In the genomic region with DNA sequence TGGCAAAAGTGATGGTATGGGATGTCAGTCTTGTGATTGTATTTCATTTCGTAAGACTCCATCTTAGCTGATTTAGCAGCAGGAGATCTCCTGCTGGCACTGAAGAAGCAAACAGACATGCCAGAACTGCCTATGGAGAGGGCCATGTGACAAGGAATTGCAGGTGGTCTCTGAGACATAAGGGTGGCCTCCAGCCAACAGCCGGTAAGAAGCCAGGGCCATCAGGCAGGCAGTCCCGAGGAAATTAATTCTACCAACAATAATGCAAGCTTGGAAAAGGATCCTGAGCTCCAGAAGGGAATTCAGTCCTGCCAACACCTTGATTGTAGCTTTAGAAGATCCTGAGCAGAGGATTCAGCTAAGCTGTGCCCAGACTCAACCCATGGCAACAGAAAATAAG, we compare ENCODE assay signal across 25 cellular contexts.
"Had no signal": no experiment of that assay in that cellular context is flagged by ENCODE, and none has a peak within 500 bp of the region (broad histone marks: within the 10 kb centered on the region; RNA-seq: fewer than 3 reads in every experiment).

No MANE protein-coding gene starts in this region.

- H3K36me3 ChIP-seq: colonic mucosa, heart left ventricle, prostate gland, right lobe of liver, vagina had no signal

- H3K4me3 ChIP-seq: colonic mucosa, heart left ventricle, lung, prostate gland, right lobe of liver, vagina had no signal

- H3K36me3 Mint-ChIP-seq: activated CD4-positive, alpha-beta memory T cell treated with anti-CD3 and anti-CD28 coated beads for 36 hours; activated CD8-positive, alpha-beta memory T cell treated with anti-CD3 and anti-CD28 coated beads, Interleukin-2, amount 10 ng/mL, durations not matched to agents 7 days and 5 days; activated naive CD8-positive, alpha-beta T cell treated with anti-CD3 and anti-CD28 coated beads for 36 hours; mesothelial cell of epicardium had no signal

- DNase-seq: activated B cell treated with CpG ODN at 0.5 μM for 24 hours; activated CD4-positive, alpha-beta memory T cell treated with anti-CD3 and anti-CD28 coated beads for 36 hours; activated CD4-positive, alpha-beta T cell treated with anti-CD3 and anti-CD28 coated beads for 4 hours; activated CD8-positive, alpha-beta memory T cell treated with anti-CD3 and anti-CD28 coated beads, Interleukin-2, amount 10 ng/mL, durations not matched to agents 7 days and 5 days; activated naive CD4-positive, alpha-beta T cell; activated naive CD8-positive, alpha-beta T cell treated with anti-CD3 and anti-CD28 coated beads for 36 hours; amygdala; colonic mucosa; endodermal cell; heart left ventricle; kidney; nephron progenitor cell; right lobe of liver; small intestine; stimulated activated CD4-positive, alpha-beta T cell treated with anti-CD3 and anti-CD28 coated beads, Interleukin-4, amount 100 ng/mL, for 1 hour; stimulated activated naive CD8-positive, alpha-beta T cell treated with anti-CD3 and anti-CD28 coated beads, Interleukin-15, amount 100 ng/mL, for 72 hours; trophoblast cell had no signal

- H3K4me1 ChIP-seq: colonic mucosa, heart left ventricle, prostate gland, right lobe of liver, vagina had no signal

- H3K27me3 ChIP-seq: colonic mucosa, heart left ventricle, right lobe of liver, vagina had no signal

- H3K4me3 Mint-ChIP-seq: activated B cell treated with CpG ODN at 0.5 μM for 24 hours; activated CD4-positive, alpha-beta memory T cell treated with anti-CD3 and anti-CD28 coated beads for 36 hours; activated CD8-positive, alpha-beta memory T cell treated with anti-CD3 and anti-CD28 coated beads, Interleukin-2, amount 10 ng/mL, durations not matched to agents 7 days and 5 days; activated naive CD8-positive, alpha-beta T cell treated with anti-CD3 and anti-CD28 coated beads for 36 hours; activated T-helper 17 cell treated with anti-CD3 and anti-CD28 coated beads, Interleukin-2, amount 50 U/mL, for 72 hours; endodermal cell; mesothelial cell of epicardium; nephron progenitor cell; stimulated activated naive CD8-positive, alpha-beta T cell treated with anti-CD3 and anti-CD28 coated beads, Interleukin-15, amount 100 ng/mL, for 72 hours; T-helper 2 cell treated with Interferon-gamma antibody and Interleukin-4, amounts not matched to agents 5 μg/mL and 100 μg/mL, for 36 hours had no signal

- ATAC-seq: activated CD8-positive, alpha-beta memory T cell treated with anti-CD3 and anti-CD28 coated beads, Interleukin-2, amount 10 ng/mL, durations not matched to agents 7 days and 5 days; activated T-helper 17 cell treated with anti-CD3 and anti-CD28 coated beads, Interleukin-2, amount 50 U/mL, for 72 hours; heart left ventricle; left lobe of liver; right lobe of liver; stimulated activated naive CD8-positive, alpha-beta T cell treated with anti-CD3 and anti-CD28 coated beads, Interleukin-15, amount 100 ng/mL, for 72 hours had no signal

- H3K9me3 ChIP-seq: colonic mucosa, heart left ventricle, prostate gland, right lobe of liver, vagina had no signal

- H3K27ac ChIP-seq: colonic mucosa, epithelial cell of prostate, heart left ventricle, prostate gland, right lobe of liver, vagina had no signal

- H3K27ac Mint-ChIP-seq: activated B cell treated with CpG ODN at 0.5 μM for 24 hours; activated CD4-positive, alpha-beta memory T cell treated with anti-CD3 and anti-CD28 coated beads for 36 hours; activated CD8-positive, alpha-beta memory T cell treated with anti-CD3 and anti-CD28 coated beads, Interleukin-2, amount 10 ng/mL, durations not matched to agents 7 days and 5 days; activated naive CD8-positive, alpha-beta T cell treated with anti-CD3 and anti-CD28 coated beads for 36 hours; activated T-helper 17 cell treated with anti-CD3 and anti-CD28 coated beads, Interleukin-2, amount 50 U/mL, for 72 hours; endodermal cell; mesothelial cell of epicardium; nephron progenitor cell; stimulated activated naive CD8-positive, alpha-beta T cell treated with anti-CD3 and anti-CD28 coated beads, Interleukin-15, amount 100 ng/mL, for 72 hours; T-helper 2 cell treated with Interferon-gamma antibody and Interleukin-4, amounts not matched to agents 5 μg/mL and 100 μg/mL, for 36 hours had no signal

- H3K4me1 Mint-ChIP-seq: activated B cell treated with CpG ODN at 0.5 μM for 24 hours; activated CD8-positive, alpha-beta memory T cell treated with anti-CD3 and anti-CD28 coated beads, Interleukin-2, amount 10 ng/mL, durations not matched to agents 7 days and 5 days; activated naive CD8-positive, alpha-beta T cell treated with anti-CD3 and anti-CD28 coated beads for 36 hours; activated T-helper 17 cell treated with anti-CD3 and anti-CD28 coated beads, Interleukin-2, amount 50 U/mL, for 72 hours; nephron progenitor cell; stimulated activated naive CD8-positive, alpha-beta T cell treated with anti-CD3 and anti-CD28 coated beads, Interleukin-15, amount 100 ng/mL, for 72 hours had no signal

- H3K9me3 Mint-ChIP-seq: activated B cell treated with CpG ODN at 0.5 μM for 24 hours; activated CD4-positive, alpha-beta memory T cell treated with anti-CD3 and anti-CD28 coated beads for 36 hours; activated naive CD8-positive, alpha-beta T cell treated with anti-CD3 and anti-CD28 coated beads for 36 hours; activated T-helper 17 cell treated with anti-CD3 and anti-CD28 coated beads, Interleukin-2, amount 50 U/mL, for 72 hours; endodermal cell; mesothelial cell of epicardium; nephron progenitor cell; stimulated activated naive CD8-positive, alpha-beta T cell treated with anti-CD3 and anti-CD28 coated beads, Interleukin-15, amount 100 ng/mL, for 72 hours; T-helper 2 cell treated with Interferon-gamma antibody and Interleukin-4, amounts not matched to agents 5 μg/mL and 100 μg/mL, for 36 hours had no signal
